ENCODE assay signal across 28 cellular contexts in the genomic region with DNA sequence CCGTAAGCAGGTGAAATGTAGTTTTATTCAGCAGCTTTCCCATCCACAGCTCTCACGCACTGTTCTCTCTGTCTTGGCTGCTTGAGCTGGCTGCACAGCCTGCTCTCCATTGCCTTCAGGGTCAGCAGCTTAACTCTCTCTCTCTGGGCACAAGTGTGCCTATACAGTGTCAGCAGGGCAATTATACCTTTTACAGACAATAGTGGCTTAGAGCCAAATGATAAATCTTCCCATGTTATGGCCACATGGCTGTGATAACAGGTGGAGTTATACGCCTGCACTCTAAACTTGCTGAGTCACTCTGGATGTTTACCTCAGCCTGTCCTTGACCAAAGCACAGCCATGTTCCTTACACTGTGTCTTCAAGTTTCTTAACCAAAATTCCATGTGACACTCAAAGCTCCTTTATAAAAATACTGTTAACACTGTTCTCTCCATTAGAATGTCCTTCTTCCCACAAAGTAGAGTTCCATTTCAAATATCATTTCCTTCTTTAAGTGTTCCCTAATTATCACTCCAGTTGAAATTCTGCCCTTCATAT. TPM values are rescaled to one million over a fixed set of nuclear protein-coding genes. Genes with fewer than 3 reads are reported as not detected.
DNase-seq lines count a peak whose midpoint lies in the region; ATAC-seq, FAIRE-seq and TF ChIP-seq lines count a peak whose summit lies in the region.
"Had no signal": no experiment of that assay in that cellular context is flagged by ENCODE, and none has a peak within 500 bp of the region (broad histone marks: within the 10 kb centered on the region; RNA-seq: fewer than 3 reads in every experiment).

No MANE protein-coding gene starts in this region.

- CTCF ChIA-PET in HepG2 (lab: Yijun Ruan, JAX; ENCODE audit: low intra/inter-chr PET ratio, low total read pairs), result no interaction called here

- ATAC-seq in HepG2 (no peak), right lobe of liver (no peak), Right ventricle myocardium superior (ENCODE audit: poor library complexity) (no peak)

- DNase-seq in HepG2 (ENCODE audit: low spot score) (no peak), right lobe of liver (no peak), amniotic epithelial cell (ENCODE audit: low read depth) (peak; percentile 25), endothelial cell (ENCODE audit: low spot score) (no peak), amniotic stem cell (lab: John Stamatoyannopoulos, UW) (no peak), GDM1 (lab: John Stamatoyannopoulos, UW) (no peak), Right ventricle myocardium superior (no peak)
- DNase-seq: C1 segment of cervical spinal cord; CD4-positive, alpha-beta memory T cell; COR-L47; DMS79; EL; GF-D8; KBM-7; MV-4-11; NCI-H1105; NCI-H146; NCI-H1930; NCI-H2227 treated with DMSO at 0.1 percent for 48 hours; NCI-H510A; NCI-H774; RPMI8226; SHP77 had no signal

- no peaks in the 10 kb centered on the region for H3K79me2 ChIP-seq in HepG2 (ENCODE audit: insufficient read depth, low read length)

- no peak for TF ChIP-seq EP300 in HepG2 (IDR thresholded peaks at IDR 0.05; ENCODE audit: low read depth in 2 of 2, low read length in 2 of 2)
- TF ChIP-seq EP300 in HepG2 (CRISPR knock-in tag; IDR thresholded peaks at IDR 0.05; ENCODE audit: borderline replicate concordance), result no peak

- H3K36me3 Mint-ChIP-seq in endothelial cell (ENCODE audit: low read depth, unreplicated experiment), result peaks cover 7% of the 10 kb centered on the region
- H3K36me3 Mint-ChIP-seq: CD4-positive, alpha-beta memory T cell had no signal

- H3K27ac ChIP-seq in HepG2 (ENCODE audit: extremely low read length, insufficient read depth, low read length) (no peak overlapping the region), right lobe of liver (no peak overlapping the region)
- H3K27ac ChIP-seq: HL-60 had no signal

- POLR2A ChIA-PET in HepG2 (lab: Yijun Ruan, JAX), result no interaction called here

- TF ChIP-seq RAD21 in HepG2 (CRISPR knock-in tag; IDR thresholded peaks at IDR 0.05), result no peak

- intact Hi-C loops in HepG2 (cut with micrococcal nuclease; ENCODE audit: unreplicated experiment), result no loop called here
- intact Hi-C loops in right lobe of liver (cut with DNase I), result no loop called here
- intact Hi-C loops in Right ventricle myocardium superior (cut with DNase I), result no loop called here

- TF ChIP-seq CTCF in HepG2 (CRISPR knock-in tag; IDR thresholded peaks at IDR 0.05) (no peak), right lobe of liver (IDR thresholded peaks at IDR 0.05) (no peak), endothelial cell (IDR thresholded peaks at IDR 0.05; ENCODE audit: unreplicated experiment) (no peak)

- no peaks in the 10 kb centered on the region for H3K9me3 Mint-ChIP-seq in endothelial cell (ENCODE audit: unreplicated experiment)

- FAIRE-seq in HepG2 (lab: Jason Lieb, UNC), result no peak
- FAIRE-seq: GM12891 had no signal

- H3K4me3 ChIP-seq in HepG2 (replicated peaks in 1 of 3; ENCODE audit: insufficient read depth in 1 of 3, low read depth in 2 of 3, low read length in 3 of 3) (no peak overlapping the region), right lobe of liver (no peak overlapping the region)

- in situ Hi-C loops in HepG2 (cut with HindIII; ENCODE audit: extremely low pct_ligation_motif_present, low pct_unique_long_range_greater_than_20kb), result no loop called here

- H3K4me1 ChIP-seq in HepG2 (ENCODE audit: insufficient read depth, low read length), result peaks cover 50% of the 10 kb centered on the region
- H3K4me1 ChIP-seq in right lobe of liver, result no peaks in the 10 kb centered on the region

- H3K4me3 Mint-ChIP-seq in endothelial cell (ENCODE audit: unreplicated experiment), result peak overlapping the region; percentile 45
- H3K4me3 Mint-ChIP-seq: CD4-positive, alpha-beta memory T cell; T-helper 1 cell treated with Interleukin-12 subunit alpha and Interleukin-12 subunit beta and Interleukin-4 antibody, amounts not matched to agents 30 μg/mL and 1 μg/mL, for 36 hours had no signal

- no peak overlapping the region for H3K27ac Mint-ChIP-seq in endothelial cell (ENCODE audit: unreplicated experiment)
- H3K27ac Mint-ChIP-seq: T-helper 1 cell treated with Interleukin-12 subunit alpha and Interleukin-12 subunit beta and Interleukin-4 antibody, amounts not matched to agents 30 μg/mL and 1 μg/mL, for 36 hours had no signal

- H3K9me3 ChIP-seq in HepG2 (ENCODE audit: low read length), result no peaks in the 10 kb centered on the region
- no peaks in the 10 kb centered on the region for H3K9me3 ChIP-seq in right lobe of liver

- TF ChIP-seq POLR2A in HepG2 (IDR thresholded peaks at IDR 0.05; ENCODE audit: insufficient read depth in 1 of 2, low read depth in 2 of 2, low read length in 2 of 2) (no peak), right lobe of liver (IDR thresholded peaks at IDR 0.05) (no peak)

- no peak overlapping the region for H3K4me2 ChIP-seq in HepG2 (ENCODE audit: low read depth, low read length)

- H3K27me3 ChIP-seq in HepG2 (ENCODE audit: control insufficient read depth in 1 of 2, insufficient read depth in 2 of 2, low read length in 2 of 2) (no peaks in the 10 kb centered on the region), right lobe of liver (no peaks in the 10 kb centered on the region)

- peaks cover 2% of the 10 kb centered on the region for H3K27me3 Mint-ChIP-seq in endothelial cell (ENCODE audit: unreplicated experiment)
- H3K27me3 Mint-ChIP-seq: CD4-positive, alpha-beta memory T cell had no signal

- no TSS peak for BruUV-seq in HepG2 (replicated peaks; lab: Mats Ljungman, UMichigan)

- H4K20me1 ChIP-seq in HepG2 (ENCODE audit: insufficient read depth, low read length), result no peaks in the 10 kb centered on the region

- 88% methylated on average over 3 of the region's 3 CpGs for WGBS in HepG2 (ENCODE audit: low lambda C conversion rate)
- WGBS in right lobe of liver (ENCODE audit: insufficient coverage, low coverage, low lambda C conversion rate, missing lambda C conversion rate), result 95% methylated on average over 3 of the region's 3 CpGs

- peaks cover 3% of the 10 kb centered on the region for H3K4me1 Mint-ChIP-seq in endothelial cell (ENCODE audit: unreplicated experiment)
- H3K4me1 Mint-ChIP-seq: CD4-positive, alpha-beta memory T cell had no signal

- H3K9ac ChIP-seq in HepG2 (ENCODE audit: insufficient read depth, low read depth, low read length), result no peak overlapping the region

- H3K36me3 ChIP-seq in HepG2 (replicated peaks in 1 of 2; ENCODE audit: control insufficient read depth in 1 of 2, insufficient read depth in 2 of 2, low read length in 2 of 2) (no peaks in the 10 kb centered on the region), right lobe of liver (no peaks in the 10 kb centered on the region)

- H2AFZ ChIP-seq in HepG2 (ENCODE audit: low read length), result no peak overlapping the region

RNA-seq across cellular contexts. Expression of a gene that starts 6.1 kb away (rescaled TPM):
- total RNA-seq in HepG2 (2016; rRNA removed; fragmentation: Illumina TruSeq; extraction: Trizol) (0.27 and 1.00 TPM in 2 replicates), right lobe of liver (under 1 TPM in 5 of 6 experiments, not detected in 1; 0.22 to 0.74 (median 0.35) TPM), endothelial cell (ENCODE audit: unreplicated experiment) (0.49 TPM), Right ventricle myocardium superior (0.51 TPM)
- not detected in 2 replicates for total RNA-seq in HepG2 (2016; cell fraction: cytosol; rRNA removed; fragmentation: Illumina TruSeq; extraction: Trizol; ENCODE audit: low read depth)
- 1.2 TPM in 1 of 2 replicates, not detected in the other for total RNA-seq in HepG2 (2016; cell fraction: insoluble cytoplasmic fraction; rRNA removed; fragmentation: Illumina TruSeq; extraction: Trizol)
- 0.15 TPM in 1 of 2 replicates, not detected in the other for total RNA-seq in HepG2 (2016; cell fraction: membrane; rRNA removed; fragmentation: Illumina TruSeq; extraction: Trizol)
- total RNA-seq in HepG2 (2016; cell fraction: nucleus; rRNA removed; fragmentation: Illumina TruSeq; extraction: Trizol), result 9.2 and 12.5 TPM in 2 replicates
- polyA plus RNA-seq in HepG2 (2011; rRNA removed), result 0.07 and 0.13 TPM in 2 replicates
- polyA plus RNA-seq in HepG2 (2011; cell fraction: cytosol; rRNA removed), result not detected in 2 replicates
- 0.21 and 0.29 TPM in 2 replicates for polyA plus RNA-seq in HepG2 (2011; cell fraction: nucleus; rRNA removed)
- not detected in 2 replicates for polyA plus RNA-seq in HepG2 (2012)
- polyA plus RNA-seq in HepG2 (2016; cell fraction: cytosol; fragmentation: Illumina TruSeq; extraction: Trizol; ENCODE audit: low read depth), result not detected in 2 replicates
- polyA plus RNA-seq in HepG2 (2016; cell fraction: insoluble cytoplasmic fraction; fragmentation: Illumina TruSeq; extraction: Trizol; ENCODE audit: low read depth), result not detected in 2 replicates
- polyA plus RNA-seq in HepG2 (2016; cell fraction: membrane; fragmentation: Illumina TruSeq; extraction: Trizol; ENCODE audit: low read depth), result not detected in 2 replicates
- 0.55 and 1.00 TPM in 2 replicates for polyA plus RNA-seq in HepG2 (2016; cell fraction: nucleus; fragmentation: Illumina TruSeq; extraction: Trizol; ENCODE audit: insufficient read depth, low read depth)
- 0.16 and 0.38 TPM in 2 replicates for polyA minus RNA-seq in HepG2 (2011; rRNA and poly(A)+ RNA removed; ENCODE audit: low replicate concordance)
- not detected in 2 replicates for polyA minus RNA-seq in HepG2 (2011; cell fraction: cytosol; rRNA and poly(A)+ RNA removed)
- 19.5 and 21.5 TPM in 2 replicates for polyA minus RNA-seq in HepG2 (2011; cell fraction: nucleus; rRNA and poly(A)+ RNA removed)
- total RNA-seq: CD4-positive, alpha-beta memory T cell; H4; LHCN-M2 had no signal
- polyA plus RNA-seq: CD4-positive, alpha-beta memory T cell had no signal

RNA-seq across cellular contexts. Expression of a gene that starts 9.9 kb away (rescaled TPM):
- total RNA-seq in HepG2 (2016; rRNA removed; fragmentation: Illumina TruSeq; extraction: Trizol) (0.15 and 1.6 TPM in 2 replicates), right lobe of liver (under 1 TPM; 0.25 to 0.68 (median 0.33) TPM), endothelial cell (ENCODE audit: unreplicated experiment) (1.6 TPM), Right ventricle myocardium superior (0.22 TPM)
- not detected in 2 replicates for total RNA-seq in HepG2 (2016; cell fraction: cytosol; rRNA removed; fragmentation: Illumina TruSeq; extraction: Trizol; ENCODE audit: low read depth)
- total RNA-seq in HepG2 (2016; cell fraction: insoluble cytoplasmic fraction; rRNA removed; fragmentation: Illumina TruSeq; extraction: Trizol), result 0.19 and 1.1 TPM in 2 replicates
- total RNA-seq in HepG2 (2016; cell fraction: membrane; rRNA removed; fragmentation: Illumina TruSeq; extraction: Trizol), result 0.25 and 0.28 TPM in 2 replicates
- 8.6 and 10.3 TPM in 2 replicates for total RNA-seq in HepG2 (2016; cell fraction: nucleus; rRNA removed; fragmentation: Illumina TruSeq; extraction: Trizol)
- 0.16 TPM in 1 of 2 replicates, not detected in the other for polyA plus RNA-seq in HepG2 (2011; rRNA removed)
- 0.08 TPM in 1 of 2 replicates, not detected in the other for polyA plus RNA-seq in HepG2 (2011; cell fraction: cytosol; rRNA removed)
- polyA plus RNA-seq in HepG2 (2011; cell fraction: nucleus; rRNA removed), result 0.61 and 0.69 TPM in 2 replicates
- polyA plus RNA-seq in HepG2 (2012), result not detected in 2 replicates
- polyA plus RNA-seq in HepG2 (2016; cell fraction: cytosol; fragmentation: Illumina TruSeq; extraction: Trizol; ENCODE audit: low read depth), result 0.12 and 0.19 TPM in 2 replicates
- polyA plus RNA-seq in HepG2 (2016; cell fraction: insoluble cytoplasmic fraction; fragmentation: Illumina TruSeq; extraction: Trizol; ENCODE audit: low read depth), result not detected in 2 replicates
- 0.13 and 0.38 TPM in 2 replicates for polyA plus RNA-seq in HepG2 (2016; cell fraction: membrane; fragmentation: Illumina TruSeq; extraction: Trizol; ENCODE audit: low read depth)
- 1.0 TPM in 1 of 2 replicates, not detected in the other for polyA plus RNA-seq in HepG2 (2016; cell fraction: nucleus; fragmentation: Illumina TruSeq; extraction: Trizol; ENCODE audit: insufficient read depth, low read depth)
- 0.68 and 2.4 TPM in 2 replicates for polyA minus RNA-seq in HepG2 (2011; rRNA and poly(A)+ RNA removed; ENCODE audit: low replicate concordance)
- polyA minus RNA-seq in HepG2 (2011; cell fraction: cytosol; rRNA and poly(A)+ RNA removed), result not detected in 2 replicates
- 32.3 and 35.0 TPM in 2 replicates for polyA minus RNA-seq in HepG2 (2011; cell fraction: nucleus; rRNA and poly(A)+ RNA removed)
- total RNA-seq: CD4-positive, alpha-beta memory T cell; LHCN-M2 had no signal
- polyA plus RNA-seq: CD4-positive, alpha-beta memory T cell had no signal
